In the genomic region with DNA sequence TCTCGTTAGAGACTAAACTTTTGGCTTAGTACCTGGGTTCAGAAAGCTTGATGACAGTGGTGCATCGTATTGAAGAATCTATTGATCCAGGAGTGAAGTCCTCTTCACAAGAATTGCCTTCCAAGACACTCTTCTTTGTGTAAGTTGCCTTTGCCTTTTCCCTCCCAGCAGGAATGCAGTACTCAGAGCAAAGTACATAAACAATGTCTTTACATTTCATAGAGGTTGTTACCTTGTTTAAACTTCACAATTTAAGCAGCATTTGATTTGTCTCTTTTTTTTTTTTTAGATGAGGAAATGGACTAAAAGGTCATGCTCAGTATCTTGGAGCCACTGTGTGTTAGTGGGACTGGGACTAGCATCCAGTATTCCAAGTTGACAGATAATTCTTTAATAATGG, we compare ENCODE assay signal across 1 cellular context.
TF ChIP-seq lines count a peak whose summit lies in the region.

No MANE protein-coding gene starts in this region.

TF ChIP-seq in HepG2, 621 proteins besides CTCF, POLR2A, EP300 and RAD21:
- peak; percentile 78 for TF ChIP-seq BCL6 (CRISPR knock-in tag; IDR thresholded peaks at IDR 0.05)
- TF ChIP-seq CBX5 (CRISPR knock-in tag; IDR thresholded peaks at IDR 0.05; ENCODE audit: borderline replicate concordance): no peak
